ENCODE assay signal across 30 cellular contexts in the genomic region with DNA sequence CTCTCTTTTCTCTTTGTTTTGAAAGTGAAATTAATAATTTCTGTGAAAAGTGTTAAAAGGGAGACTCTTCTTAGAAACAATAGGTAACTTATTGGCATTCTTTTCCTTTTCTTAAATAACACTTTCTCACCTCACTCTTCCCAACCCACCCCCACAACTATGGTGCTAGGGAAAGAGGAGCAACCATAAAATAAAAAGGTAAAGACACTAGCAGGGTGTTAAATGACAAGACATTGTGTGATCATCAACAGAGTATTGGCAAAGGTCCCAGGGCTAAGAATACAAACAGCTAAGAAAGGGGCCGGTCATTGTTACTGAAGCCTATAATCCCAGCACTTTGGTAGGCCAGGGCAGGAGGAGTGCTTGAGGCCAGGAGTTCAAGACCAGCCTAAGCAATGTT.
"Had no signal": no experiment of that assay in that cellular context is flagged by ENCODE, and none has a peak within 500 bp of the region (broad histone marks: within the 10 kb centered on the region; RNA-seq: fewer than 3 reads in every experiment).

No MANE protein-coding gene starts in this region.

- H3K4me2 ChIP-seq: neural progenitor cell had no signal

- ATAC-seq: activated T-helper 17 cell treated with anti-CD3 and anti-CD28 coated beads, Interleukin-2, amount 50 U/mL, for 72 hours; effector memory CD8-positive, alpha-beta T cell; gastroesophageal sphincter; left colon; naive thymus-derived CD8-positive, alpha-beta T cell; right lobe of liver; upper lobe of right lung had no signal

- H3K27ac ChIP-seq: brain microvascular endothelial cell, gastroesophageal sphincter, neural progenitor cell, right lobe of liver, skin epidermis, upper lobe of right lung had no signal

- FAIRE-seq: astrocyte, keratinocyte had no signal

- H3K4me1 Mint-ChIP-seq: activated CD4-positive, alpha-beta T cell treated with anti-CD3 and anti-CD28 coated beads, Interleukin-2, amount 10 ng/mL, durations not matched to agents 24 days and 14 days; activated T-helper 17 cell treated with anti-CD3 and anti-CD28 coated beads, Interleukin-2, amount 50 U/mL, for 72 hours; naive thymus-derived CD8-positive, alpha-beta T cell had no signal

- H3K27me3 Mint-ChIP-seq: activated CD4-positive, alpha-beta memory T cell treated with anti-CD3 and anti-CD28 coated beads for 36 hours; activated CD4-positive, alpha-beta T cell treated with anti-CD3 and anti-CD28 coated beads, Interleukin-2, amount 10 ng/mL, durations not matched to agents 24 days and 14 days; activated T-helper 17 cell treated with anti-CD3 and anti-CD28 coated beads, Interleukin-2, amount 50 U/mL, for 72 hours; effector memory CD8-positive, alpha-beta T cell; naive thymus-derived CD8-positive, alpha-beta T cell; stimulated activated naive CD8-positive, alpha-beta T cell treated with anti-CD3 and anti-CD28 coated beads, Interleukin-15, Interleukin-2, amounts not matched to agents 100 ng/mL and 50 ng/mL, for 24 hours had no signal

- H3K9me3 ChIP-seq: gastroesophageal sphincter, right lobe of liver, upper lobe of right lung had no signal

- H3K4me3 Mint-ChIP-seq: activated CD4-positive, alpha-beta memory T cell treated with anti-CD3 and anti-CD28 coated beads for 36 hours; activated CD4-positive, alpha-beta T cell treated with anti-CD3 and anti-CD28 coated beads, Interleukin-2, amount 10 ng/mL, durations not matched to agents 24 days and 14 days; activated T-helper 17 cell treated with anti-CD3 and anti-CD28 coated beads, Interleukin-2, amount 50 U/mL, for 72 hours; effector memory CD8-positive, alpha-beta T cell; naive thymus-derived CD8-positive, alpha-beta T cell; neural progenitor cell; stimulated activated naive CD8-positive, alpha-beta T cell treated with anti-CD3 and anti-CD28 coated beads, Interleukin-15, Interleukin-2, amounts not matched to agents 100 ng/mL and 50 ng/mL, for 24 hours had no signal

- H3K9me3 Mint-ChIP-seq: activated CD4-positive, alpha-beta T cell treated with anti-CD3 and anti-CD28 coated beads, Interleukin-2, amount 10 ng/mL, durations not matched to agents 24 days and 14 days had no signal

- DNase-seq: activated CD4-positive, alpha-beta memory T cell treated with anti-CD3 and anti-CD28 coated beads for 36 hours; activated CD4-positive, alpha-beta T cell treated with anti-CD3 and anti-CD28 coated beads, Interleukin-2, amount 10 ng/mL, durations not matched to agents 24 days and 14 days; activated CD4-positive, CD25-positive, alpha-beta regulatory T cell treated with anti-CD3 and anti-CD28 coated beads, Interleukin-2, amount 50 U/mL, for 72 hours; activated CD8-positive, alpha-beta memory T cell treated with anti-CD3 and anti-CD28 coated beads, Interleukin-2, amount 50 U/mL, for 4 hours; activated gamma-delta T cell treated with Interleukin-2 at 50 U/mL for 16 hours; activated naive CD4-positive, alpha-beta T cell treated with anti-CD3 and anti-CD28 coated beads, Interleukin-2, amount 50 U/mL, for 16 hours; activated T-cell treated with anti-CD3 and anti-CD28 coated beads, Interleukin-2, amount 50 U/mL, for 1 hour; amniotic stem cell; brain microvascular endothelial cell; caudate nucleus; cortex of kidney; effector memory CD8-positive, alpha-beta T cell; erythroblast; hippocampal formation; left colon; midbrain; naive thymus-derived CD8-positive, alpha-beta T cell; posterior cingulate gyrus; right lobe of liver; stimulated activated CD4-positive, alpha-beta T cell treated with anti-CD3 and anti-CD28 coated beads, Interleukin-12 subunit alpha, Interleukin-12 subunit beta, amount 100 ng/mL, for 4 hours; stimulated activated CD4-positive, alpha-beta T cell treated with anti-CD3 and anti-CD28 coated beads, Interleukin-4, amount 100 ng/mL, for 1 hour; T-helper 2 cell; upper lobe of right lung had no signal

- H3K4me3 ChIP-seq: gastroesophageal sphincter, neural progenitor cell, right lobe of liver, skin epidermis, upper lobe of right lung had no signal

- H3K27ac Mint-ChIP-seq: activated CD4-positive, alpha-beta memory T cell treated with anti-CD3 and anti-CD28 coated beads for 36 hours; activated CD4-positive, alpha-beta T cell treated with anti-CD3 and anti-CD28 coated beads, Interleukin-2, amount 10 ng/mL, durations not matched to agents 24 days and 14 days; activated T-helper 17 cell treated with anti-CD3 and anti-CD28 coated beads, Interleukin-2, amount 50 U/mL, for 72 hours; effector memory CD8-positive, alpha-beta T cell; naive thymus-derived CD8-positive, alpha-beta T cell; neural progenitor cell; stimulated activated naive CD8-positive, alpha-beta T cell treated with anti-CD3 and anti-CD28 coated beads, Interleukin-15, Interleukin-2, amounts not matched to agents 100 ng/mL and 50 ng/mL, for 24 hours had no signal

- H3K36me3 ChIP-seq: brain microvascular endothelial cell, gastroesophageal sphincter, neural progenitor cell, right lobe of liver, upper lobe of right lung had no signal

- H3K4me1 ChIP-seq: gastroesophageal sphincter, right lobe of liver, upper lobe of right lung had no signal

- H3K36me3 Mint-ChIP-seq: activated CD4-positive, alpha-beta memory T cell treated with anti-CD3 and anti-CD28 coated beads for 36 hours; naive thymus-derived CD8-positive, alpha-beta T cell; neural progenitor cell had no signal

- H3K27me3 ChIP-seq: brain microvascular endothelial cell, gastroesophageal sphincter, neural progenitor cell, right lobe of liver, upper lobe of right lung had no signal

- H3K9ac ChIP-seq: neural progenitor cell had no signal
